8 cellular contexts compared by ENCODE assay signal in the genomic region with DNA sequence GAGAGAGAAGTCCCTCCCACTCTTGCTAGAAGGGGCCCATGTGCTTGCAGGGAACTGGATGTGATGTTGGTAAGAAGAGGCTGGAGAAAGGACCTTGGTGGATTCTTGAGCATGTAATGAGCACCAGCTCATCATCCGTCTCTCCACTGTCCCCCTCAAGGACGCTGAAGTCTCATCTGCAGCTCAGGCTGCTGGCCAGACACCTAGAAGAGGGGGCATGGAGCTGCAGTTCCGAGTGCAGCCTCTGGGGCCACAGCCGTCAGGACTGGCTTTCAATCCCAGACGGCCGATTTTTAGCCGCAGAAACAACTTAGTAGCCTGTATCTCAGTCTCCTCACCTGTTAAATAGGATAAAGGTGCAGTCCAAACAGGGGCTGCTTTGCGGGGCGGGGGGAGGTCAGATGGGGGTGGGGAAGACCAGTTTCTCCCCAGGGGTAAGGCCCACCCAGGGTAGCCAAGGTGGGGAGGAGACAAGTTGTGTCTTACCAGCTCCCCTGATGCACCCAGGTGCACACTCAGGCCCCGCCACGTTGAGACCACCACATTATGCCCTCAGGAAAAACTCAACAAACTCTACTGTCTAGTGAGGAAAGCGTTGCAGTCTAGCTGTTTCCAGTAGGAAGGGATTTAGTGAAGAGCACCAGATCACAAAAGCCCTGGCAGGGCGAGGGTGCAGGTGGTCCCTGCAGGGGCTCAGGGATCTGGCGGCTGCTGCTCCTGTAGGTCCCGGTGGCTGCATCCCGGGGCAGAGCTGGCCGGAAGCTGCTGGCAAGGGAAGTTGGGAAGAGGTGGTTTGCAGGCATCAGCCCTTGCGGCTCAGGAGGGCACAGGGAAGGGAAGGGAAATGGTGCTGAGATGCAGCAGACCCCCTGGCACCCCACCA. TPM values are rescaled to one million over a fixed set of nuclear protein-coding genes. Genes with fewer than 3 reads are reported as not detected.
A peak's percentile ranks its signal among the peaks of the same experiment; 100 is the strongest.
DNase-seq lines count a peak whose midpoint lies in the region; ATAC-seq and TF ChIP-seq lines count a peak whose summit lies in the region.

No MANE protein-coding gene starts in this region.

- H2AFZ ChIP-seq in hepatocyte = no peak overlapping the region

- CTCF ChIA-PET in RWPE1 (lab: Yijun Ruan, JAX) = interaction anchor here (0.5 to 1.3 kb wide), 13 partner anchors 9 to 337 kb away, joined by 3 to 7 read pairs (median 3); no protein-coding TSS in a partner anchor

- H3K4me3 ChIP-seq in adipocyte (ENCODE audit: low read length) (no peak overlapping the region), hepatocyte (no peak overlapping the region)

- 42% methylated on average over 18 of the region's 18 CpGs for WGBS in hepatocyte (ENCODE audit: low lambda C conversion rate, missing lambda C conversion rate)

- H3K9me2 ChIP-seq in hepatocyte (replicated peaks; ENCODE audit: insufficient read depth) = no peaks in the 10 kb centered on the region

- DNase-seq in Ammon's horn (ENCODE audit: low spot score) (peak; percentile 50), GM19238 (ENCODE audit: insufficient read length, low spot score) (peak; percentile 63), RWPE1 (ENCODE audit: low spot score) (peak; percentile 57), adipocyte (ENCODE audit: low read depth) (peak; percentile 72), hepatocyte (ENCODE audit: low spot score) (peak; percentile 79), cortex of kidney (lab: John Stamatoyannopoulos, UW) (no peak)
- peak; percentile 46 for DNase-seq in stimulated activated CD4-positive, alpha-beta T cell treated with anti-CD3 and anti-CD28 coated beads, Interleukin-1b, Interleukin-23, amount 100 ng/mL, for 48 hours

- peaks cover 16% of the 10 kb centered on the region for H3K4me1 ChIP-seq in adipocyte (ENCODE audit: control insufficient read depth, insufficient read depth, low read length)
- H3K4me1 ChIP-seq in hepatocyte (ENCODE audit: insufficient read depth) = peaks cover 36% of the 10 kb centered on the region

- TF ChIP-seq CTCF in RWPE1 (conservative IDR thresholded peaks at IDR 0.05; ENCODE audit: low read depth) = peak; percentile 68
- TF ChIP-seq CTCF in hepatocyte (IDR thresholded peaks at IDR 0.05; ENCODE audit: poor library complexity) = peak; percentile 46

- ATAC-seq in GM21447 (IDR thresholded peaks at IDR 0.05; ENCODE audit: unreplicated experiment) = no peak

- peak overlapping the region; percentile 42 for H3K27ac ChIP-seq in RWPE1
- H3K27ac ChIP-seq in hepatocyte = peak overlapping the region; percentile 25

- no peaks in the 10 kb centered on the region for H3K79me2 ChIP-seq in hepatocyte

- H3K9me3 ChIP-seq in adipocyte (ENCODE audit: control insufficient read depth, low read length) (no peaks in the 10 kb centered on the region), hepatocyte (ENCODE audit: low read depth) (no peaks in the 10 kb centered on the region)

- H3K36me3 ChIP-seq in adipocyte (ENCODE audit: control insufficient read depth, insufficient read depth, low read length, severe bottlenecking) = no peaks in the 10 kb centered on the region
- no peaks in the 10 kb centered on the region for H3K36me3 ChIP-seq in hepatocyte (replicated peaks; ENCODE audit: insufficient read depth, low read depth)

- H3K27me3 ChIP-seq in adipocyte (replicated peaks; ENCODE audit: control insufficient read depth, insufficient read depth, low read length) (peaks cover 7% of the 10 kb centered on the region), hepatocyte (no peaks in the 10 kb centered on the region)

- POLR2A ChIA-PET in RWPE1 (lab: Yijun Ruan, JAX; ENCODE audit: low non-redundant PET) = interaction anchor here (0.7 kb wide), 1 partner anchor 14 kb away, joined by 3 read pairs; no protein-coding TSS in a partner anchor

- no peaks in the 10 kb centered on the region for H4K20me1 ChIP-seq in hepatocyte (ENCODE audit: insufficient read depth, poor library complexity, severe bottlenecking)

- no peak overlapping the region for H3K9ac ChIP-seq in adipocyte (ENCODE audit: low read length)

- H3K4me2 ChIP-seq in hepatocyte = peak overlapping the region; percentile 61

RNA-seq across cellular contexts. Expression of gene LDLRAP1, which starts 29.5 kb away (rescaled TPM):
- total RNA-seq in hepatocyte = 17.3 and 20.5 TPM in 2 replicates
- polyA plus RNA-seq in hepatocyte = 21.1 and 27.5 TPM in 2 replicates

RNA-seq across cellular contexts. Expression of gene MAN1C1, which starts 43.6 kb away (rescaled TPM):
- total RNA-seq in hepatocyte = 19.9 and 20.6 TPM in 2 replicates
- polyA plus RNA-seq in hepatocyte = 24.6 and 29.3 TPM in 2 replicates
